In the genomic region with DNA sequence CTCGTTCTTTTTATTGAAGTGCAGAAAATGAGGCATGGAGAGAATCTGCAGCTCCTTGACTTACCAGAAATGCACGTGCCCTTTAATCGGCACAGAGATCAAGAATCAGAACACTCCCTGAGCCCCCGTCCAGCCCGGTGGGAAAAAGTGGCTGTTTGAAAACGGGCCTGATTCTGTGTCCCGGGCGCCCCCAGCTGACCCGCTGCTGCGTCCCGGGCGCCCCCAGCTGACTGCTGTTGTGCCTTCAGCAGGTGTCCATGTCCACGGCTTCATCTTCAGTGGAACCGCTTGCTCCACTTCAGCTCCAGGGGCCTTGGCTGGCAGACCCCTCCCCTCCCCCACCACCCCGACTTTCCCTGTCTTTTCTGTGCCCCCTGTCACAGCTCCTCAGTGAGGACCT, we compare ENCODE assay signal across 29 cellular contexts. TPM values are rescaled to one million over a fixed set of nuclear protein-coding genes. Genes with fewer than 3 reads are reported as not detected.
DNase-seq lines count a peak whose midpoint lies in the region; ATAC-seq, FAIRE-seq and TF ChIP-seq lines count a peak whose summit lies in the region.
"Had no signal": no experiment of that assay in that cellular context is flagged by ENCODE, and none has a peak within 500 bp of the region (broad histone marks: within the 10 kb centered on the region; RNA-seq: fewer than 3 reads in every experiment).

No MANE protein-coding gene starts in this region.

- H3K4me3 Mint-ChIP-seq in osteocyte (ENCODE audit: unreplicated experiment) (no peak overlapping the region), type B pancreatic cell (no peak overlapping the region)
- no peak overlapping the region for H3K4me3 Mint-ChIP-seq in CD8-positive, alpha-beta T cell
- H3K4me3 Mint-ChIP-seq: CD4-positive, alpha-beta T cell had no signal

- no peak for TF ChIP-seq RAD21 in HepG2 (CRISPR knock-in tag; IDR thresholded peaks at IDR 0.05)

- H3K4me1 ChIP-seq in HepG2 (ENCODE audit: insufficient read depth, low read length): peaks cover 82% of the 10 kb centered on the region
- peaks cover 0 to 39% (median 12%) of the 10 kb centered on the region in 4 donors for H3K4me1 ChIP-seq in right lobe of liver
- H3K4me1 ChIP-seq in CD8-positive, alpha-beta T cell (ENCODE audit: insufficient read depth, low read length): no peaks in the 10 kb centered on the region

- CTCF ChIA-PET in HepG2 (lab: Yijun Ruan, JAX; ENCODE audit: low intra/inter-chr PET ratio, low total read pairs): no interaction called here
- CTCF ChIA-PET in CD8-positive, alpha-beta T cell (lab: Charles Lee): interaction anchor here (2.4 kb wide), 1 partner anchor 14 kb away, joined by 8 read pairs; no protein-coding TSS in a partner anchor

- 89% methylated on average over 15 of the region's 15 CpGs for WGBS in HepG2 (ENCODE audit: low lambda C conversion rate)
- WGBS in right lobe of liver (ENCODE audit: insufficient coverage, low coverage, low lambda C conversion rate, missing lambda C conversion rate): 97% methylated on average over 12 of the region's 15 CpGs

- H3K9ac ChIP-seq in HepG2 (ENCODE audit: insufficient read depth, low read depth, low read length): no peak overlapping the region

- TF ChIP-seq EP300 in HepG2 (IDR thresholded peaks at IDR 0.05; ENCODE audit: low read depth in 2 of 2, low read length in 2 of 2): no peak
- no peak for TF ChIP-seq EP300 in HepG2 (CRISPR knock-in tag; IDR thresholded peaks at IDR 0.05; ENCODE audit: borderline replicate concordance)

- H3K27me3 ChIP-seq in HepG2 (ENCODE audit: control insufficient read depth in 1 of 2, insufficient read depth in 2 of 2, low read length in 2 of 2) (no peaks in the 10 kb centered on the region), right lobe of liver (no peaks in the 10 kb centered on the region), dorsolateral prefrontal cortex (no peaks in the 10 kb centered on the region)
- H3K27me3 ChIP-seq in CD8-positive, alpha-beta T cell (ENCODE audit: insufficient read depth, low read length): no peaks in the 10 kb centered on the region
- H3K27me3 ChIP-seq: BLaER1 treated with 17β-estradiol and CSF1 and Interleukin-3, amounts not matched to agents 10 nM and 100 nM; MG63; SJCRH30 had no signal

- peak overlapping the region; percentile 44 for H3K27ac Mint-ChIP-seq in osteocyte (ENCODE audit: unreplicated experiment)
- peak overlapping the region; percentile 29 for H3K27ac Mint-ChIP-seq in type B pancreatic cell
- no peak overlapping the region for H3K27ac Mint-ChIP-seq in CD8-positive, alpha-beta T cell
- H3K27ac Mint-ChIP-seq: CD4-positive, alpha-beta T cell had no signal

- no peak overlapping the region for H2AFZ ChIP-seq in HepG2 (ENCODE audit: low read length)

- in situ Hi-C loops in HepG2 (cut with HindIII; ENCODE audit: extremely low pct_ligation_motif_present, low pct_unique_long_range_greater_than_20kb): no loop called here

- no peak for ATAC-seq in HepG2
- ATAC-seq in right lobe of liver: no peak
- ATAC-seq in CD8-positive, alpha-beta T cell: no peak
- ATAC-seq: GM12878, HCT116, Right ventricle myocardium inferior had no signal

- peaks cover 27 to 62% of the 10 kb centered on the region in 2 experiments for H3K36me3 ChIP-seq in HepG2 (replicated peaks in 1 of 2; ENCODE audit: control insufficient read depth in 1 of 2, insufficient read depth in 2 of 2, low read length in 2 of 2)
- H3K36me3 ChIP-seq in right lobe of liver: peaks cover 0 to 34% (median 7%) of the 10 kb centered on the region in 4 donors
- peaks cover 25% of the 10 kb centered on the region for H3K36me3 ChIP-seq in CD8-positive, alpha-beta T cell (ENCODE audit: insufficient read depth, low read length)

- H3K27ac ChIP-seq in HepG2 (ENCODE audit: extremely low read length, insufficient read depth, low read length): peak overlapping the region; percentile 87
- peak overlapping the region in 1 of 3 donors; percentile 65 for H3K27ac ChIP-seq in right lobe of liver
- H3K27ac ChIP-seq in dorsolateral prefrontal cortex: peak overlapping the region in 38 of 59 donors; percentile 20 to 92 (median 81)
- no peak overlapping the region for H3K27ac ChIP-seq in coronary artery
- no peak overlapping the region for H3K27ac ChIP-seq in CD8-positive, alpha-beta T cell (ENCODE audit: low read depth, low read length)
- H3K27ac ChIP-seq: SJCRH30 had no signal

- H3K9me3 ChIP-seq in HepG2 (ENCODE audit: low read length): no peaks in the 10 kb centered on the region
- no peaks in the 10 kb centered on the region for H3K9me3 ChIP-seq in right lobe of liver
- H3K9me3 ChIP-seq in CD8-positive, alpha-beta T cell (ENCODE audit: low read length): no peaks in the 10 kb centered on the region
- H3K9me3 ChIP-seq: A549; BLaER1 treated with 17β-estradiol and CSF1 and Interleukin-3, amounts not matched to agents 10 nM and 100 nM; MG63; SJCRH30 had no signal

- DNase-seq in HepG2 (ENCODE audit: low spot score) (no peak), right lobe of liver (no peak), dorsolateral prefrontal cortex (no peak), osteocyte (ENCODE audit: extremely low spot score, unreplicated experiment) (no peak), type B pancreatic cell (ENCODE audit: extremely low spot score, unreplicated experiment) (no peak), coronary artery (ENCODE audit: low spot score) (no peak), NK-92 (lab: John Stamatoyannopoulos, UW; ENCODE audit: unreplicated experiment) (no peak)
- no peak for DNase-seq in CD8-positive, alpha-beta T cell
- DNase-seq: AML-193; CD4-positive, alpha-beta T cell; COR-L47; DMS 273 treated with DMSO at 0.1 percent for 48 hours; DMS79; EL; GDM1; MG63; NCI-H2029; NCI-H446; NCI-H524 treated with DMSO at 0.1 percent for 48 hours; NCI-H774; NK-92 treated with Interleukin-12 subunit alpha and Interleukin-12 subunit beta, amount 100 ng/mL, for 24 hours; PC-3; SJCRH30 had no signal

- H3K4me2 ChIP-seq in HepG2 (ENCODE audit: low read depth, low read length): no peak overlapping the region
- H3K4me2 ChIP-seq: BLaER1 treated with 17β-estradiol and CSF1 and Interleukin-3, amounts not matched to agents 10 nM and 100 nM had no signal

- H3K4me1 Mint-ChIP-seq in osteocyte (ENCODE audit: unreplicated experiment) (peaks cover 33% of the 10 kb centered on the region), type B pancreatic cell (ENCODE audit: unreplicated experiment) (no peaks in the 10 kb centered on the region)
- peaks cover 3% of the 10 kb centered on the region for H3K4me1 Mint-ChIP-seq in CD8-positive, alpha-beta T cell (ENCODE audit: low read depth)

- H3K36me3 Mint-ChIP-seq in osteocyte (ENCODE audit: unreplicated experiment) (peaks cover 20% of the 10 kb centered on the region), type B pancreatic cell (peaks cover 13% of the 10 kb centered on the region)
- peaks cover 66% of the 10 kb centered on the region for H3K36me3 Mint-ChIP-seq in CD8-positive, alpha-beta T cell

- no peak for TF ChIP-seq POLR2A in HepG2 (IDR thresholded peaks at IDR 0.05; ENCODE audit: insufficient read depth in 1 of 2, low read depth in 2 of 2, low read length in 2 of 2)
- no peak for TF ChIP-seq POLR2A in right lobe of liver (IDR thresholded peaks at IDR 0.05)

- TF ChIP-seq CTCF in HepG2 (CRISPR knock-in tag; IDR thresholded peaks at IDR 0.05) (no peak), right lobe of liver (IDR thresholded peaks at IDR 0.05) (no peak), dorsolateral prefrontal cortex (IDR thresholded peaks at IDR 0.05 in 54 of 56, conservative IDR thresholded peaks at IDR 0.05 in 2 of 56; ENCODE audit: low read depth in 1 of 56, partially characterized antibody in 56 of 56) (no peak), osteocyte (IDR thresholded peaks at IDR 0.05) (no peak), type B pancreatic cell (conservative IDR thresholded peaks at IDR 0.05) (no peak), coronary artery (IDR thresholded peaks at IDR 0.05) (no peak)
- TF ChIP-seq CTCF in CD8-positive, alpha-beta T cell (IDR thresholded peaks at IDR 0.05): no peak

- no peak for FAIRE-seq in HepG2 (lab: Jason Lieb, UNC)
- FAIRE-seq: A549, GM12878, H1 had no signal

- no peak overlapping the region for H3K4me3 ChIP-seq in HepG2 (replicated peaks in 1 of 3; ENCODE audit: insufficient read depth in 1 of 3, low read depth in 2 of 3, low read length in 3 of 3)
- no peak overlapping the region for H3K4me3 ChIP-seq in right lobe of liver
- H3K4me3 ChIP-seq in dorsolateral prefrontal cortex: no peak overlapping the region
- no peak overlapping the region for H3K4me3 ChIP-seq in coronary artery
- H3K4me3 ChIP-seq in CD8-positive, alpha-beta T cell (ENCODE audit: low read depth, low read length): no peak overlapping the region
- H3K4me3 ChIP-seq: A549; BLaER1 treated with 17β-estradiol and CSF1 and Interleukin-3, amounts not matched to agents 10 nM and 100 nM; GM12878; MG63; SJCRH30 had no signal

- peaks cover 20% of the 10 kb centered on the region; the same call in 1 of the 2 replicates for H4K20me1 ChIP-seq in HepG2 (ENCODE audit: insufficient read depth, low read length)

- POLR2A ChIA-PET in HepG2 (lab: Yijun Ruan, JAX): interaction anchor here (0.7 to 3.1 kb wide), 9 partner anchors 7 to 469 kb away, joined by 3 to 13 read pairs (median 5); no protein-coding TSS in a partner anchor
- POLR2A ChIA-PET in CD8-positive, alpha-beta T cell (lab: Charles Lee): no interaction called here

- H3K79me2 ChIP-seq in HepG2 (ENCODE audit: insufficient read depth, low read length): peaks cover 70% of the 10 kb centered on the region

- intact Hi-C loops in HepG2 (cut with micrococcal nuclease; ENCODE audit: unreplicated experiment) (no loop called here), right lobe of liver (cut with DNase I) (no loop called here), dorsolateral prefrontal cortex (cut with DNase I) (loop anchor here in 1 of 2 donors (10.0 kb wide), 1 partner anchor 72 kb away; no protein-coding TSS in a partner anchor)
- intact Hi-C loops in CD8-positive, alpha-beta T cell (cut with DNase I, micrococcal nuclease): no loop called here

- H3K27me3 Mint-ChIP-seq in osteocyte (ENCODE audit: unreplicated experiment) (no peaks in the 10 kb centered on the region), type B pancreatic cell (no peaks in the 10 kb centered on the region)
- no peaks in the 10 kb centered on the region for H3K27me3 Mint-ChIP-seq in CD8-positive, alpha-beta T cell (ENCODE audit: low read depth)
- H3K27me3 Mint-ChIP-seq: CD4-positive, alpha-beta T cell had no signal

- BruUV-seq in HepG2 (replicated peaks; lab: Mats Ljungman, UMichigan): no TSS peak

- H3K9me3 Mint-ChIP-seq in osteocyte (ENCODE audit: unreplicated experiment) (no peaks in the 10 kb centered on the region), type B pancreatic cell (no peaks in the 10 kb centered on the region)
- H3K9me3 Mint-ChIP-seq in CD8-positive, alpha-beta T cell: no peaks in the 10 kb centered on the region
- H3K9me3 Mint-ChIP-seq: CD4-positive, alpha-beta T cell had no signal

RNA-seq across cellular contexts. Expression of a gene that starts 47.8 kb away (rescaled TPM):
- total RNA-seq in HepG2 (2016; rRNA removed; fragmentation: Illumina TruSeq; extraction: Trizol) (47.7 and 67.2 TPM in 2 replicates), right lobe of liver (10 to 100 TPM; 14.1 to 20.5 (median 16.1) TPM), dorsolateral prefrontal cortex (100 to 1,000 TPM in 8 of 120 experiments, 10 to 100 TPM in 112; 65.0 to 126 (median 81.9) TPM), osteocyte (59.9 and 65.1 TPM in 2 replicates), type B pancreatic cell (ENCODE audit: low replicate concordance) (59.5 and 75.5 TPM in 2 replicates)
- 118 and 125 TPM in 2 replicates for total RNA-seq in HepG2 (2016; cell fraction: cytosol; rRNA removed; fragmentation: Illumina TruSeq; extraction: Trizol; ENCODE audit: low read depth)
- total RNA-seq in HepG2 (2016; cell fraction: insoluble cytoplasmic fraction; rRNA removed; fragmentation: Illumina TruSeq; extraction: Trizol): 39.3 and 64.3 TPM in 2 replicates
- 103 and 104 TPM in 2 replicates for total RNA-seq in HepG2 (2016; cell fraction: membrane; rRNA removed; fragmentation: Illumina TruSeq; extraction: Trizol)
- 38.8 and 51.8 TPM in 2 replicates for total RNA-seq in HepG2 (2016; cell fraction: nucleus; rRNA removed; fragmentation: Illumina TruSeq; extraction: Trizol)
- polyA plus RNA-seq in HepG2 (2011; rRNA removed): 67.1 and 73.1 TPM in 2 replicates
- 53.2 and 56.1 TPM in 2 replicates for polyA plus RNA-seq in HepG2 (2011; cell fraction: cytosol; rRNA removed)
- polyA plus RNA-seq in HepG2 (2011; cell fraction: nucleus; rRNA removed): 50.7 and 52.2 TPM in 2 replicates
- polyA plus RNA-seq in HepG2 (2012): 78.2 and 88.0 TPM in 2 replicates
- polyA plus RNA-seq in HepG2 (2016; cell fraction: cytosol; fragmentation: Illumina TruSeq; extraction: Trizol; ENCODE audit: low read depth): 38.6 and 41.3 TPM in 2 replicates
- 59.9 and 75.2 TPM in 2 replicates for polyA plus RNA-seq in HepG2 (2016; cell fraction: insoluble cytoplasmic fraction; fragmentation: Illumina TruSeq; extraction: Trizol; ENCODE audit: low read depth)
- 80.8 and 99.2 TPM in 2 replicates for polyA plus RNA-seq in HepG2 (2016; cell fraction: membrane; fragmentation: Illumina TruSeq; extraction: Trizol; ENCODE audit: low read depth)
- 80.4 and 81.2 TPM in 2 replicates for polyA plus RNA-seq in HepG2 (2016; cell fraction: nucleus; fragmentation: Illumina TruSeq; extraction: Trizol; ENCODE audit: insufficient read depth, low read depth)
- polyA minus RNA-seq in HepG2 (2011; rRNA and poly(A)+ RNA removed; ENCODE audit: low replicate concordance): 83.4 and 116 TPM in 2 replicates
- 74.6 and 79.0 TPM in 2 replicates for polyA minus RNA-seq in HepG2 (2011; cell fraction: cytosol; rRNA and poly(A)+ RNA removed)
- polyA minus RNA-seq in HepG2 (2011; cell fraction: nucleus; rRNA and poly(A)+ RNA removed): 55.5 and 74.1 TPM in 2 replicates
- total RNA-seq in CD8-positive, alpha-beta T cell: 10 to 100 TPM; 36.1 to 37.7 TPM

Comparison
In these comparisons a context has a peak if more than half of its experiments do, and no peak if none do; other contexts are left out.
1. H3K27ac ChIP-seq: peak in HepG2 (single experiment) and dorsolateral prefrontal cortex (38 of 59); none in coronary artery (0 of 2) and CD8-positive, alpha-beta T cell (single experiment).